14 cellular contexts compared by ENCODE assay signal in genomic region chr11:129115652-129116585, GRCh38.
A peak's percentile ranks its signal among the peaks of the same experiment; 100 is the strongest.
DNase-seq lines count a peak whose midpoint lies in the region; ATAC-seq, FAIRE-seq and TF ChIP-seq lines count a peak whose summit lies in the region.
"Had no signal": no experiment of that assay in that cellular context is flagged by ENCODE, and none has a peak within 500 bp of the region (broad histone marks: within the 10 kb centered on the region; RNA-seq: fewer than 3 reads in every experiment).

No MANE protein-coding gene starts in this region.

- no peak for TF ChIP-seq CTCF in fibroblast of villous mesenchyme (IDR thresholded peaks at IDR 0.05; ENCODE audit: insufficient read depth, low read depth, low read length)

- 14 to 23% methylated on average over 2 of the region's 2 CpGs for WGBS in GM23248 (ENCODE audit: low coverage in 1 of 2, low lambda C conversion rate in 2 of 2, missing lambda C conversion rate in 2 of 2), 2 experiments
- 7 to 23% (median 18%) methylated on average over 2 of the region's 2 CpGs for WGBS in small intestine, 3 donors

- H3K27ac ChIP-seq in GM23248, result peak overlapping the region; percentile 22; the same call in 1 of the 2 replicates
- H3K27ac ChIP-seq in small intestine (ENCODE audit: low read depth in 1 of 2, low read length in 1 of 2), result no peak overlapping the region

- H3K9me2 ChIP-seq in GM23248 (ENCODE audit: insufficient read depth), result no peaks in the 10 kb centered on the region

- FAIRE-seq in small intestine (lab: Jason Lieb, UNC), result no peak
- FAIRE-seq: islet of Langerhans had no signal

- H3K36me3 ChIP-seq in GM23248 (ENCODE audit: low read depth), result no peaks in the 10 kb centered on the region
- H3K36me3 ChIP-seq in small intestine (ENCODE audit: control insufficient read depth in 2 of 2, insufficient read depth in 2 of 2, low read length in 2 of 2), result peaks cover 0 to 2% of the 10 kb centered on the region in 2 donors
- H3K36me3 ChIP-seq: MG63 had no signal

- H3K4me3 Mint-ChIP-seq in T-helper 2 cell treated with Interferon-gamma antibody and Interleukin-4, amounts not matched to agents 5 μg/mL and 100 μg/mL, for 36 hours, result no peak overlapping the region
- H3K4me3 Mint-ChIP-seq: activated CD4-positive, alpha-beta T cell treated with anti-CD3 and anti-CD28 coated beads, Interleukin-2, amount 10 ng/mL, durations not matched to agents 24 days and 14 days; nephron had no signal

- no peak overlapping the region for H3K9ac ChIP-seq in GM23248

- H3K9me3 Mint-ChIP-seq in T-helper 2 cell treated with Interferon-gamma antibody and Interleukin-4, amounts not matched to agents 5 μg/mL and 100 μg/mL, for 36 hours, result no peaks in the 10 kb centered on the region
- H3K9me3 Mint-ChIP-seq: activated CD4-positive, alpha-beta T cell treated with anti-CD3 and anti-CD28 coated beads, Interleukin-2, amount 10 ng/mL, durations not matched to agents 24 days and 14 days had no signal

- H3K4me3 ChIP-seq in GM23248 (no peak overlapping the region; the same call in 1 of the 2 replicates), fibroblast of villous mesenchyme (ENCODE audit: low read depth, low read length) (no peak overlapping the region), small intestine (ENCODE audit: low read depth in 1 of 2, low read length in 2 of 2) (no peak overlapping the region)
- H3K4me3 ChIP-seq: MG63 had no signal

- H3F3A ChIP-seq in GM23248 (ENCODE audit: insufficient read depth), result peaks cover 9% of the 10 kb centered on the region; the same call in 1 of the 2 replicates

- in situ Hi-C loops in GM23248 (cut with MboI), result loop anchor here (10.0 to 25.0 kb wide), 2 partner anchors 209 to 621 kb away; no protein-coding TSS in a partner anchor

- no peaks in the 10 kb centered on the region; the same call in 1 of the 2 replicates for H4K20me1 ChIP-seq in GM23248 (ENCODE audit: insufficient read depth)

- H3K27me3 Mint-ChIP-seq in T-helper 2 cell treated with Interferon-gamma antibody and Interleukin-4, amounts not matched to agents 5 μg/mL and 100 μg/mL, for 36 hours (ENCODE audit: low read depth), result no peaks in the 10 kb centered on the region

- DNase-seq in GM23248, result peak; percentile 63
- DNase-seq in fibroblast of villous mesenchyme (ENCODE audit: low read depth), result peak; percentile 93
- peak; percentile 7 for DNase-seq in small intestine
- DNase-seq in T-helper 2 cell treated with Interferon-gamma antibody and Interleukin-4, amounts not matched to agents 5 μg/mL and 100 μg/mL, for 36 hours (ENCODE audit: low spot score), result no peak
- DNase-seq in DMS79 treated with DMSO at 0.1 percent for 48 hours (lab: John Stamatoyannopoulos, UW), result no peak
- DNase-seq: activated CD4-positive, alpha-beta T cell treated with anti-CD3 and anti-CD28 coated beads, Interleukin-2, amount 10 ng/mL, durations not matched to agents 24 days and 14 days; activated naive CD4-positive, alpha-beta T cell; GOT3; MG63; stimulated activated CD4-positive, alpha-beta T cell treated with anti-CD3 and anti-CD28 coated beads, Interleukin-4, amount 100 ng/mL, for 1 hour had no signal

- H3K27me3 ChIP-seq in GM23248 (replicated peaks; ENCODE audit: insufficient read depth) (no peaks in the 10 kb centered on the region), small intestine (ENCODE audit: control insufficient read depth in 2 of 2, insufficient read depth in 2 of 2, low read length in 2 of 2) (no peaks in the 10 kb centered on the region)
- H3K27me3 ChIP-seq: MG63 had no signal

- no peak overlapping the region for H3K27ac Mint-ChIP-seq in T-helper 2 cell treated with Interferon-gamma antibody and Interleukin-4, amounts not matched to agents 5 μg/mL and 100 μg/mL, for 36 hours
- H3K27ac Mint-ChIP-seq: activated CD4-positive, alpha-beta T cell treated with anti-CD3 and anti-CD28 coated beads, Interleukin-2, amount 10 ng/mL, durations not matched to agents 24 days and 14 days; nephron had no signal

- H2AFZ ChIP-seq in GM23248, result peak overlapping the region; percentile 26; the same call in 1 of the 2 replicates

- ATAC-seq in SK-N-SH treated with all-trans-retinoic acid at 6 μM for 48 hours (peak; percentile 92), GM21515 (IDR thresholded peaks at IDR 0.05; ENCODE audit: unreplicated experiment) (no peak)

- peak overlapping the region; percentile 27 for H3K4me2 ChIP-seq in GM23248 (ENCODE audit: unreplicated experiment)

- no peaks in the 10 kb centered on the region for H3K9me3 ChIP-seq in GM23248 (ENCODE audit: low read depth)
- no peaks in the 10 kb centered on the region for H3K9me3 ChIP-seq in small intestine (ENCODE audit: control insufficient read depth, low read depth)
- H3K9me3 ChIP-seq: MG63 had no signal

- no peaks in the 10 kb centered on the region for H3K79me2 ChIP-seq in GM23248 (ENCODE audit: insufficient read depth)

- peaks cover 2% of the 10 kb centered on the region for H3K4me1 Mint-ChIP-seq in T-helper 2 cell treated with Interferon-gamma antibody and Interleukin-4, amounts not matched to agents 5 μg/mL and 100 μg/mL, for 36 hours (ENCODE audit: low read depth)
- H3K4me1 Mint-ChIP-seq: activated CD4-positive, alpha-beta T cell treated with anti-CD3 and anti-CD28 coated beads, Interleukin-2, amount 10 ng/mL, durations not matched to agents 24 days and 14 days; nephron had no signal

- H3K4me1 ChIP-seq in GM23248 (ENCODE audit: insufficient read depth) (peaks cover 16% of the 10 kb centered on the region), small intestine (ENCODE audit: control insufficient read depth in 2 of 2, insufficient read depth in 1 of 2, low read depth in 1 of 2, low read length in 1 of 2) (no peaks in the 10 kb centered on the region)

- no peaks in the 10 kb centered on the region for H3K36me3 Mint-ChIP-seq in T-helper 2 cell treated with Interferon-gamma antibody and Interleukin-4, amounts not matched to agents 5 μg/mL and 100 μg/mL, for 36 hours (ENCODE audit: low read depth)

TF ChIP-seq in SK-N-SH treated with all-trans-retinoic acid at 6 μM for 48 hours, 23 proteins besides CTCF, POLR2A, EP300 and RAD21:
- TF ChIP-seq BACH2 (CRISPR knock-in tag; IDR thresholded peaks at IDR 0.05; ENCODE audit: borderline replicate concordance) (no peak), ARNTL (CRISPR knock-in tag; IDR thresholded peaks at IDR 0.05; ENCODE audit: borderline replicate concordance, low read depth) (no peak), PPARA (CRISPR knock-in tag; IDR thresholded peaks at IDR 0.05; ENCODE audit: borderline replicate concordance) (no peak), OSR1 (CRISPR knock-in tag; IDR thresholded peaks at IDR 0.05) (no peak), TOX (CRISPR knock-in tag; IDR thresholded peaks at IDR 0.05; ENCODE audit: borderline replicate concordance) (no peak), ZNF70 (CRISPR knock-in tag; IDR thresholded peaks at IDR 0.05) (no peak), ZFP30 (CRISPR knock-in tag; IDR thresholded peaks at IDR 0.05) (no peak), GLIS3 (CRISPR knock-in tag; IDR thresholded peaks at IDR 0.05) (no peak), SNAI2 (CRISPR knock-in tag; IDR thresholded peaks at IDR 0.05) (no peak), ZC3H10 (CRISPR knock-in tag; IDR thresholded peaks at IDR 0.05) (no peak), ZNF565 (CRISPR knock-in tag; conservative IDR thresholded peaks at IDR 0.05; ENCODE audit: low read depth) (no peak), ISL1 (CRISPR knock-in tag; IDR thresholded peaks at IDR 0.05) (no peak), ESRRG (CRISPR knock-in tag; IDR thresholded peaks at IDR 0.05) (no peak), ZNF8 (CRISPR knock-in tag; IDR thresholded peaks at IDR 0.05) (no peak)
- TF ChIP-seq, protein P1, sequence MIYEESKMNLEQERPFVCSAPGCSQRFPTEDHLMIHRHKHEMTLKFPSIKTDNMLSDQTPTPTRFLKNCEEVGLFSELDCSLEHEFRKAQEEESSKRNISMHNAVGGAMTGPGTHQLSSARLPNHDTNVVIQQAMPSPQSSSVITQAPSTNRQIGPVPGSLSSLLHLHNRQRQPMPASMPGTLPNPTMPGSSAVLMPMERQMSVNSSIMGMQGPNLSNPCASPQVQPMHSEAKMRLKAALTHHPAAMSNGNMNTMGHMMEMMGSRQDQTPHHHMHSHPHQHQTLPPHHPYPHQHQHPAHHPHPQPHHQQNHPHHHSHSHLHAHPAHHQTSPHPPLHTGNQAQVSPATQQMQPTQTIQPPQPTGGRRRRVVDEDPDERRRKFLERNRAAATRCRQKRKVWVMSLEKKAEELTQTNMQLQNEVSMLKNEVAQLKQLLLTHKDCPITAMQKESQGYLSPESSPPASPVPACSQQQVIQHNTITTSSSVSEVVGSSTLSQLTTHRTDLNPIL (CRISPR knock-in tag; IDR thresholded peaks at IDR 0.05; ENCODE audit: low read depth), result no peak
- TF ChIP-seq, protein P2, sequence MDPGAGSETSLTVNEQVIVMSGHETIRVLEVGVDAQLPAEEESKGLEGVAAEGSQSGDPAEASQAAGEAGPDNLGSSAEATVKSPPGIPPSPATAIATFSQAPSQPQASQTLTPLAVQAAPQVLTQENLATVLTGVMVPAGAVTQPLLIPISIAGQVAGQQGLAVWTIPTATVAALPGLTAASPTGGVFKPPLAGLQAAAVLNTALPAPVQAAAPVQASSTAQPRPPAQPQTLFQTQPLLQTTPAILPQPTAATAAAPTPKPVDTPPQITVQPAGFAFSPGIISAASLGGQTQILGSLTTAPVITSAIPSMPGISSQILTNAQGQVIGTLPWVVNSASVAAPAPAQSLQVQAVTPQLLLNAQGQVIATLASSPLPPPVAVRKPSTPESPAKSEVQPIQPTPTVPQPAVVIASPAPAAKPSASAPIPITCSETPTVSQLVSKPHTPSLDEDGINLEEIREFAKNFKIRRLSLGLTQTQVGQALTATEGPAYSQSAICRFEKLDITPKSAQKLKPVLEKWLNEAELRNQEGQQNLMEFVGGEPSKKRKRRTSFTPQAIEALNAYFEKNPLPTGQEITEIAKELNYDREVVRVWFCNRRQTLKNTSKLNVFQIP (CRISPR knock-in tag; IDR thresholded peaks at IDR 0.05; ENCODE audit: borderline replicate concordance, low read depth), result no peak
- TF ChIP-seq, protein P3, sequence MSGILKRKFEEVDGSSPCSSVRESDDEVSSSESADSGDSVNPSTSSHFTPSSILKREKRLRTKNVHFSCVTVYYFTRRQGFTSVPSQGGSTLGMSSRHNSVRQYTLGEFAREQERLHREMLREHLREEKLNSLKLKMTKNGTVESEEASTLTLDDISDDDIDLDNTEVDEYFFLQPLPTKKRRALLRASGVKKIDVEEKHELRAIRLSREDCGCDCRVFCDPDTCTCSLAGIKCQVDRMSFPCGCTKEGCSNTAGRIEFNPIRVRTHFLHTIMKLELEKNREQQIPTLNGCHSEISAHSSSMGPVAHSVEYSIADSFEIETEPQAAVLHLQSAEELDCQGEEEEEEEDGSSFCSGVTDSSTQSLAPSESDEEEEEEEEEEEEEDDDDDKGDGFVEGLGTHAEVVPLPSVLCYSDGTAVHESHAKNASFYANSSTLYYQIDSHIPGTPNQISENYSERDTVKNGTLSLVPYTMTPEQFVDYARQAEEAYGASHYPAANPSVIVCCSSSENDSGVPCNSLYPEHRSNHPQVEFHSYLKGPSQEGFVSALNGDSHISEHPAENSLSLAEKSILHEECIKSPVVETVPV (CRISPR knock-in tag; IDR thresholded peaks at IDR 0.05), result no peak

Comparison
In these comparisons a context has a peak if more than half of its experiments do, and no peak if none do; other contexts are left out.
1. DNase-seq: peak in GM23248 (single experiment), fibroblast of villous mesenchyme (single experiment) and small intestine (single experiment); none in T-helper 2 cell treated with Interferon-gamma antibody and Interleukin-4, amounts not matched to agents 5 μg/mL and 100 μg/mL, for 36 hours (single experiment) and DMS79 treated with DMSO at 0.1 percent for 48 hours (single experiment).